Comparison of ENCODE assay signal across 8 cellular contexts in the genomic region with DNA sequence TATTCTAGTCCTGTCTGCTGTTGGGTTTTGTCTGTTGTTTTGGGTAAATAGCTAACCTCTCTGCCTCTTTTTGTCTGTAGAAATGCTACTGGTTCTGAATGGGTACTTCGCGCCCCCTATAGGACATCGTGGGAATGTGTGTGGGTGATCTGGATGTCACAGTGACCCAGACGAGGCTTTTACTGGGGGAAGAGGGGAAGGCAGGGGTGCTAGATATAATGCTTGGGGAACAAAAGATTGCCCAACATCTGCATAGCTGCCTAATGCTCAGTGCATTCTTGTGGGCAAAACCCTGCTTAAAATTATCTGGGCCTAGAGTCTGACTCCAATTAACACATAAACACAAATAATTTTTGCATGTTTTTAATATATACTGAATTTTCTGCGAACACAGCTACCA. TPM values are rescaled to one million over a fixed set of nuclear protein-coding genes. Genes with fewer than 3 reads are reported as not detected.
DNase-seq lines count a peak whose midpoint lies in the region; ATAC-seq and TF ChIP-seq lines count a peak whose summit lies in the region.

No MANE protein-coding gene starts in this region.

- peaks cover 44% of the 10 kb centered on the region for H3K4me1 ChIP-seq in CD8-positive, alpha-beta memory T cell (ENCODE audit: insufficient read depth, low read length)
- no peaks in the 10 kb centered on the region; the same call in 1 of the 2 replicates for H3K4me1 ChIP-seq in SJCRH30

- peak overlapping the region in 4 of 8 donors; percentile 13 to 86 (median 54) for H3K27ac Mint-ChIP-seq in CD8-positive, alpha-beta memory T cell

- CTCF ChIA-PET in CD8-positive, alpha-beta memory T cell (lab: Charles Lee): interaction anchor here (0.6 to 4.5 kb wide), 26 partner anchors 9 to 372 kb away, joined by 3 to 22 read pairs (median 4); no protein-coding TSS in a partner anchor

- peak; percentile 50 to 80 (median 59) for DNase-seq in CD8-positive, alpha-beta memory T cell
- DNase-seq in LNCaP clone FGC (ENCODE audit: low read depth) (no peak), SJCRH30 (peak; percentile 57 to 83), glomerular endothelial cell (ENCODE audit: extremely low read depth, low read depth, low spot score) (peak; percentile 34), renal cortical epithelial cell (ENCODE audit: low read depth) (peak; percentile 64), occipital lobe (lab: John Stamatoyannopoulos, UW) (no peak)
- DNase-seq in activated T-helper 9 cell treated with anti-CD3 and anti-CD28 coated beads, Interleukin-2, amount 50 U/mL, for 16 hours (ENCODE audit: low read depth): peak; percentile 54

- no peaks in the 10 kb centered on the region for H3K27me3 Mint-ChIP-seq in CD8-positive, alpha-beta memory T cell

- no peak overlapping the region for H3K4me3 Mint-ChIP-seq in CD8-positive, alpha-beta memory T cell

- H3K4me1 Mint-ChIP-seq in CD8-positive, alpha-beta memory T cell: peaks cover 77 to 91% (median 84%) of the 10 kb centered on the region in 3 donors

- no peaks in the 10 kb centered on the region for H3K9me3 ChIP-seq in CD8-positive, alpha-beta memory T cell (ENCODE audit: low read length)
- no peaks in the 10 kb centered on the region for H3K9me3 ChIP-seq in SJCRH30 (replicated peaks)

- peak; percentile 87 for TF ChIP-seq CTCF in LNCaP clone FGC (IDR thresholded peaks at IDR 0.05; ENCODE audit: control insufficient read depth, extremely low read depth, insufficient read depth)

- peaks cover 0 to 12% (median 0%) of the 10 kb centered on the region in 3 donors for H3K36me3 Mint-ChIP-seq in CD8-positive, alpha-beta memory T cell

- no peak overlapping the region for H3K27ac ChIP-seq in CD8-positive, alpha-beta memory T cell (ENCODE audit: low read depth, low read length)
- no peak overlapping the region for H3K27ac ChIP-seq in SJCRH30

- ATAC-seq in GM21526 (IDR thresholded peaks at IDR 0.05; ENCODE audit: low FRiP score, unreplicated experiment): peak; percentile 46

- H3K27me3 ChIP-seq in CD8-positive, alpha-beta memory T cell (ENCODE audit: insufficient read depth, low read length, poor library complexity, severe bottlenecking): no peaks in the 10 kb centered on the region
- no peaks in the 10 kb centered on the region for H3K27me3 ChIP-seq in SJCRH30

- no peaks in the 10 kb centered on the region for H3K9me3 Mint-ChIP-seq in CD8-positive, alpha-beta memory T cell

- POLR2A ChIA-PET in CD8-positive, alpha-beta memory T cell (lab: Charles Lee): interaction anchor here (2.5 kb wide), 1 partner anchor 56 kb away, joined by 8 read pairs; no protein-coding TSS in a partner anchor

- no peaks in the 10 kb centered on the region for H3K36me3 ChIP-seq in CD8-positive, alpha-beta memory T cell (ENCODE audit: insufficient read depth, low read length)
- H3K36me3 ChIP-seq in SJCRH30: no peaks in the 10 kb centered on the region

- no peak overlapping the region for H3K4me3 ChIP-seq in CD8-positive, alpha-beta memory T cell (ENCODE audit: low read length)
- H3K4me3 ChIP-seq in LNCaP clone FGC (ENCODE audit: low read depth, low read length): no peak overlapping the region
- no peak overlapping the region for H3K4me3 ChIP-seq in SJCRH30

RNA-seq across cellular contexts. Expression of a gene that starts 57.7 kb away (rescaled TPM):
- total RNA-seq in CD8-positive, alpha-beta memory T cell: 10 to 100 TPM; 25.2 to 29.4 TPM
- polyA plus RNA-seq in CD8-positive, alpha-beta memory T cell: 29.2 TPM
- total RNA-seq in SJCRH30 (2014; rRNA removed; shearing (Covaris generic)): 10.0 and 15.3 TPM in 2 replicates
- total RNA-seq in glomerular endothelial cell (9.9 and 10.6 TPM in 2 replicates), renal cortical epithelial cell (17.2 and 20.7 TPM in 2 replicates), occipital lobe (35.9 TPM)

Comparison
In these comparisons a context has a peak if more than half of its experiments do, and no peak if none do; other contexts are left out.
1. DNase-seq: peak in CD8-positive, alpha-beta memory T cell (5 of 5), SJCRH30 (2 of 2), activated T-helper 9 cell treated with anti-CD3 and anti-CD28 coated beads, Interleukin-2, amount 50 U/mL, for 16 hours (single experiment), glomerular endothelial cell (single experiment) and renal cortical epithelial cell (single experiment); none in LNCaP clone FGC (single experiment) and occipital lobe (single experiment).